8 cellular contexts compared by ENCODE assay signal in the genomic region with DNA sequence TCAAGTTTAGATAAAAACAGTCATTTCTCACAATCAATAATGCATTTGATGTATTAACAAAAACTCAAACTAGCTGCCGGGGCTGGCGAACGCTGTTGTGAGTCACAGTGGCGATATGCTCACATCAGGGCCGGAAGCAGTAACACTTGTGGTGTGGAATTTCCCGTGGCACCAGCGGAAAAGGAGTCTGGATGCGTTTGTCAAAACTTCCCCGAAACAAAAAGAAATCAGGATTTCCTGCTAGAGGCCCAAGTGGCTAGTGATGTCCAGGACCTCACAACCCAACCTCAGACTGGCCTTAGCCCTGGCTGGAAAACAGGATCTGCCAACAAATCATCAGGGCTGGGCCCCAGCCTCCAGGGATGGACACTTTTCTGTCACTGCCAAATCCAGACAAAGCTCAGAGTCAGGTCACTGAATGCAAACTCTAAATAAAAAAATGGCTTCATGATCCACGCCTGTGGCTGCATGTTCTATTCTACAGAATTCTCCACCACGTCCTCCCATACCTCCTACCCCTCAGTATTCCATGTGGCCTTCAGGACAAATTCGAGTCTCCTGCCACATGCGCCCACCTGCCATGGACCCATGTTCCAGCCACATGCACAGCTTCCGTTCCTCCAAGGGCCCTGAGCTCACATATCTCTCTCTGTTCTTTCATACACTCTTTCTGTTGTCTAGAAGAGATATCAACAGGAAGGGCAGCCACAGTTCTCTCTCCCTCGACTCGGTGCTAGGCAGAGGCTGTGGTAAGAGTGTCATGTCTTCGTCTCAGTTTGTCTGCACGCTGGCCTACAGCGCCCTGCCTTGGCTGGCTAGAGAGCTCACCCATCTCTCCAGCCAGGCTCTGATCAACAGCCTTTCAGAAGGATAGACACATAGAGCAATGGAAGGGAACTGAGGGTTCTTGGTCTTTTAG. TPM values are rescaled to one million over a fixed set of nuclear protein-coding genes. Genes with fewer than 3 reads are reported as not detected.
A peak's percentile ranks its signal among the peaks of the same experiment; 100 is the strongest.
DNase-seq lines count a peak whose midpoint lies in the region; ATAC-seq and TF ChIP-seq lines count a peak whose summit lies in the region.

No MANE protein-coding gene starts in this region.

- H3K9me3 ChIP-seq in Caco-2, result no peaks in the 10 kb centered on the region

- no peak for TF ChIP-seq CTCF in Caco-2 (IDR thresholded peaks at IDR 0.05; ENCODE audit: insufficient read depth in 1 of 2, low read depth in 1 of 2, low read length in 1 of 2, severe bottlenecking in 1 of 2, unreplicated experiment in 1 of 2)

- POLR2A ChIA-PET in Caco-2 (lab: Charles Lee), result no interaction called here

- H3K27me3 Mint-ChIP-seq in Caco-2 (ENCODE audit: insufficient read depth, unreplicated experiment), result no peaks in the 10 kb centered on the region

- peaks cover 2% of the 10 kb centered on the region for H3K36me3 ChIP-seq in Caco-2 (ENCODE audit: control insufficient read depth, insufficient read depth, low read length)

- no peak overlapping the region for H3K4me3 ChIP-seq in Caco-2 (ENCODE audit: low read depth, low read length)

- peaks cover 42% of the 10 kb centered on the region for H3K4me1 Mint-ChIP-seq in Caco-2 (ENCODE audit: low read depth, unreplicated experiment)

- peaks cover 71% of the 10 kb centered on the region for H3K36me3 Mint-ChIP-seq in Caco-2 (ENCODE audit: insufficient read depth, unreplicated experiment)

- H3K4me3 Mint-ChIP-seq in Caco-2 (ENCODE audit: unreplicated experiment), result no peak overlapping the region

- peak; percentile 76 for DNase-seq in HT1080 (ENCODE audit: low read depth)
- peak; percentile 67 for DNase-seq in activated CD8-positive, alpha-beta memory T cell treated with anti-CD3 and anti-CD28 coated beads, Interleukin-2, amount 50 U/mL, for 4 hours
- DNase-seq in glomerular endothelial cell (ENCODE audit: extremely low read depth, low read depth, low spot score), result peak; percentile 93
- peak; percentile 84 for DNase-seq in stimulated activated CD4-positive, alpha-beta T cell treated with anti-CD3 and anti-CD28 coated beads, Interleukin-4, amount 100 ng/mL, for 24 hours
- no peak for DNase-seq in Caco-2
- DNase-seq in islet precursor cell, result no peak

- CTCF ChIA-PET in Caco-2 (lab: Charles Lee), result interaction anchor here (1.0 to 1.6 kb wide), 2 partner anchors 9 to 32 kb away, joined by 3 read pairs; no protein-coding TSS in a partner anchor

- intact Hi-C loops in Caco-2 (cut with micrococcal nuclease; ENCODE audit: unreplicated experiment), result no loop called here

- no peaks in the 10 kb centered on the region for H3K9me3 Mint-ChIP-seq in Caco-2 (ENCODE audit: unreplicated experiment)

- BruUV-seq in Caco-2 (replicated peaks; lab: Mats Ljungman, UMichigan), result no TSS peak

- ATAC-seq in HG03565 (IDR thresholded peaks at IDR 0.05; ENCODE audit: unreplicated experiment) (no peak), GM21390 (IDR thresholded peaks at IDR 0.05; ENCODE audit: unreplicated experiment) (no peak)

- no peak overlapping the region for H3K27ac Mint-ChIP-seq in Caco-2 (ENCODE audit: unreplicated experiment)

- no peaks in the 10 kb centered on the region for H3K27me3 ChIP-seq in Caco-2 (replicated peaks; ENCODE audit: control insufficient read depth, insufficient read depth, low read length)

- 0 out of 2 replicates have a peak, but pooled peaks cover 7% of the 10 kb centered on the region for H3K4me1 ChIP-seq in Caco-2

RNA-seq across cellular contexts. Expression of gene EHD4, which starts 35.4 kb away (rescaled TPM):
- total RNA-seq in HT1080 (2014; rRNA removed; shearing (Covaris generic)), result 50.9 and 58.9 TPM in 2 replicates
- polyA plus RNA-seq in HT1080 (2015; cell fraction: cytosol; rRNA removed), result 66.6 and 72.9 TPM in 2 replicates
- polyA plus RNA-seq in HT1080 (2015; cell fraction: nucleus; rRNA removed), result 68.7 and 73.4 TPM in 2 replicates
- total RNA-seq in glomerular endothelial cell (170 and 236 TPM in 2 replicates), Caco-2 (2022) (31.6 TPM in 2 replicates)

RNA-seq across cellular contexts. Expression of gene SPTBN5, which starts 43.1 kb away (rescaled TPM):
- total RNA-seq in HT1080 (2014; rRNA removed; shearing (Covaris generic)), result 2.3 and 3.9 TPM in 2 replicates
- 0.53 and 0.55 TPM in 2 replicates for polyA plus RNA-seq in HT1080 (2015; cell fraction: cytosol; rRNA removed)
- 8.3 and 10.4 TPM in 2 replicates for polyA plus RNA-seq in HT1080 (2015; cell fraction: nucleus; rRNA removed)
- total RNA-seq in glomerular endothelial cell (6.8 and 15.0 TPM in 2 replicates), Caco-2 (2022) (2.3 and 2.5 TPM in 2 replicates)

Comparison
In these comparisons a context has a peak if more than half of its experiments do, and no peak if none do; other contexts are left out.
1. DNase-seq: peak in HT1080 (single experiment), activated CD8-positive, alpha-beta memory T cell treated with anti-CD3 and anti-CD28 coated beads, Interleukin-2, amount 50 U/mL, for 4 hours (single experiment), glomerular endothelial cell (single experiment) and stimulated activated CD4-positive, alpha-beta T cell treated with anti-CD3 and anti-CD28 coated beads, Interleukin-4, amount 100 ng/mL, for 24 hours (single experiment); none in Caco-2 (0 of 2) and islet precursor cell (single experiment).